Comparison of ENCODE assay signal across 8 cellular contexts in genomic region chr16:81094771-81095251, GRCh38. TPM values are rescaled to one million over a fixed set of nuclear protein-coding genes. Genes with fewer than 3 reads are reported as not detected.
DNase-seq lines count a peak whose midpoint lies in the region; ATAC-seq and TF ChIP-seq lines count a peak whose summit lies in the region.

No MANE protein-coding gene starts in this region.

- H3K4me1 ChIP-seq in sigmoid colon, result peaks cover 0 to 12% (median 2%) of the 10 kb centered on the region in 4 donors
- peaks cover 10% of the 10 kb centered on the region for H3K4me1 ChIP-seq in mucosa of descending colon (ENCODE audit: low read depth)

- intact Hi-C loops in sigmoid colon (cut with DNase I), result loop anchor here (5.0 kb wide), 2 partner anchors 58 to 88 kb away; partner anchors contain the start of genes ATMIN, CENPN and CMC2
- intact Hi-C loops in mucosa of descending colon (cut with DNase I, micrococcal nuclease), result no loop called here

- TF ChIP-seq EP300 in sigmoid colon (IDR thresholded peaks at IDR 0.05), result no peak

- DNase-seq in DMS 273 (lab: John Stamatoyannopoulos, UW; ENCODE audit: unreplicated experiment) (peak; percentile 14), DMS 273 treated with DMSO at 0.1 percent for 48 hours (lab: John Stamatoyannopoulos, UW) (no peak), SK-N-MC (ENCODE audit: low read depth, low spot score) (no peak), fibroblast of pulmonary artery (ENCODE audit: low read depth) (peak; percentile 31), sigmoid colon (no peak), mucosa of descending colon (no peak), H4 (ENCODE audit: low spot score) (no peak)

- TF ChIP-seq CTCF in fibroblast of pulmonary artery (IDR thresholded peaks at IDR 0.05; ENCODE audit: low read length, missing control alignments), result no peak
- no peak for TF ChIP-seq CTCF in sigmoid colon (IDR thresholded peaks at IDR 0.05)
- TF ChIP-seq CTCF in mucosa of descending colon (IDR thresholded peaks at IDR 0.05), result no peak

- no peaks in the 10 kb centered on the region for H3K27me3 ChIP-seq in sigmoid colon

- H3K27ac ChIP-seq in SK-N-MC, result no peak overlapping the region
- H3K27ac ChIP-seq in sigmoid colon, result no peak overlapping the region

- TF ChIP-seq POLR2A in sigmoid colon (IDR thresholded peaks at IDR 0.05), result no peak

- H3K9me3 ChIP-seq in SK-N-MC (ENCODE audit: low read depth, low read length) (no peaks in the 10 kb centered on the region), sigmoid colon (no peaks in the 10 kb centered on the region), mucosa of descending colon (no peaks in the 10 kb centered on the region)

- no peaks in the 10 kb centered on the region for H3K36me3 ChIP-seq in SK-N-MC (ENCODE audit: insufficient read depth, low read length)
- peaks cover 0 to 8% (median 0%) of the 10 kb centered on the region in 4 donors for H3K36me3 ChIP-seq in sigmoid colon
- H3K36me3 ChIP-seq in mucosa of descending colon (ENCODE audit: low read depth), result peaks cover 4% of the 10 kb centered on the region

- H3K4me3 ChIP-seq in SK-N-MC (peak overlapping the region; percentile 79), fibroblast of pulmonary artery (replicated peaks; ENCODE audit: low read depth, low read length) (peak overlapping the region; percentile 78), sigmoid colon (peak overlapping the region in 3 of 4 donors; percentile 75 to 90 (median 83)), mucosa of descending colon (no peak overlapping the region)

- H3K9ac ChIP-seq in SK-N-MC (ENCODE audit: insufficient read length), result no peak overlapping the region

- 80 to 81% methylated on average over 21 of the region's 21 CpGs for WGBS in sigmoid colon, 2 donors

- no peak for ATAC-seq in GM21786 (IDR thresholded peaks at IDR 0.05; ENCODE audit: unreplicated experiment)
- no peak for ATAC-seq in mucosa of descending colon

RNA-seq across cellular contexts. Expression of gene GCSH, which starts 1.4 kb away (rescaled TPM):
- total RNA-seq in sigmoid colon (10 to 100 TPM; 18.3 to 27.8 (median 23.6) TPM), mucosa of descending colon (10 to 100 TPM; 14.2 to 18.3 (median 18.0) TPM)
- 10 to 100 TPM; 16.8 to 19.0 (median 18.3) TPM for polyA plus RNA-seq in sigmoid colon
- 38.5 and 50.2 TPM in 2 replicates for total RNA-seq in H4 (2014; rRNA removed; shearing (Covaris generic))

RNA-seq across cellular contexts. Expression of gene C16orf46, which starts 17.8 kb away (rescaled TPM):
- total RNA-seq in sigmoid colon (1 to 10 TPM in 1 of 4 donors, under 1 TPM in 1, not detected in 2; 0.27 to 1.1 TPM), mucosa of descending colon (1 to 10 TPM in 1 of 3 donors, under 1 TPM in 2; 0.39 to 1.6 (median 0.58) TPM)
- polyA plus RNA-seq in sigmoid colon, result 1 to 10 TPM in 1 of 3 donors, not detected in 2; 1.1 TPM
- 0.48 and 0.80 TPM in 2 replicates for total RNA-seq in H4 (2014; rRNA removed; shearing (Covaris generic))

RNA-seq across cellular contexts. Expression of gene ATMIN, which starts 59.2 kb away (rescaled TPM):
- total RNA-seq in sigmoid colon (10 to 100 TPM; 26.3 to 31.9 (median 28.4) TPM), mucosa of descending colon (10 to 100 TPM; 27.3 to 34.0 (median 31.4) TPM)
- 10 to 100 TPM; 14.1 to 18.6 (median 16.0) TPM for polyA plus RNA-seq in sigmoid colon
- total RNA-seq in H4 (2014; rRNA removed; shearing (Covaris generic)), result 36.5 and 44.2 TPM in 2 replicates

Comparison
In these comparisons a context has a peak if more than half of its experiments do, and no peak if none do; other contexts are left out.
1. DNase-seq: peak in DMS 273 (single experiment) and fibroblast of pulmonary artery (single experiment); none in DMS 273 treated with DMSO at 0.1 percent for 48 hours (single experiment), SK-N-MC (single experiment), sigmoid colon (single experiment), mucosa of descending colon (0 of 3) and H4 (single experiment).